22 cellular contexts compared by ENCODE assay signal in the genomic region with DNA sequence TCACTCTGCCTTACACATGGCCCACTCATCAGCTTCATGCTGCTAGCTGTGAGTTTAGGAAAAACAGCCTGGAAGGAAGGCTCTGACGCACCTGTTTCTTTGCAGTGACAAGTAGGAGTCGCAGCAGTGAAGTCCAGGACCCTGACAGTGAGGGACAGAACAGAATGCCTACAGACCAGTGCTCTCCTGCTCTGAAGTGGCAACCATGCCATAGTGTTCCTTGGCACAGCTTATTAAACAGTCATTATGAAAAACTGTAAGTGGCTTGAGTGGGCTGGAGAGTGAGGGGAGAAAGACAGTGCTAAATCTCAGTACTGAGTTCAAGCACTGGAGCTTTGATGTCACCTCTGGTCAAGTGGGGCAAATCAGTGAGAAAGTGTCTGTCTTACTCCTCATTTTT.
"Had no signal": no experiment of that assay in that cellular context is flagged by ENCODE, and none has a peak within 500 bp of the region (broad histone marks: within the 10 kb centered on the region; RNA-seq: fewer than 3 reads in every experiment).

No MANE protein-coding gene starts in this region.

- FAIRE-seq: frontal cortex had no signal

- H3K36me3 ChIP-seq: colonic mucosa, esophagus muscularis mucosa, left ventricle myocardium inferior, prostate gland had no signal

- H3K36me3 Mint-ChIP-seq: activated naive CD8-positive, alpha-beta T cell treated with anti-CD3 and anti-CD28 coated beads, Interleukin-2, amount 10 ng/mL, durations not matched to agents 7 days and 5 days; immature natural killer cell; natural killer cell; WTC11 had no signal

- H3K27me3 ChIP-seq: colonic mucosa, dorsolateral prefrontal cortex, esophagus muscularis mucosa, hepatocyte had no signal

- H3K4me3 Mint-ChIP-seq: activated naive CD8-positive, alpha-beta T cell treated with anti-CD3 and anti-CD28 coated beads, Interleukin-2, amount 10 ng/mL, durations not matched to agents 7 days and 5 days; activated T-cell treated with anti-CD3 and anti-CD28 coated beads, Interleukin-2, amount 50 U/mL, for 4 hours; immature natural killer cell; natural killer cell; WTC11 had no signal

- DNase-seq: activated CD8-positive, alpha-beta memory T cell treated with anti-CD3 and anti-CD28 coated beads, Interleukin-2, amount 50 U/mL, for 48 hours; activated naive CD4-positive, alpha-beta T cell treated with Interleukin-2 at 50 U/mL for 16 hours; activated naive CD8-positive, alpha-beta T cell treated with anti-CD3 and anti-CD28 coated beads, Interleukin-2, amount 10 ng/mL, durations not matched to agents 7 days and 5 days; activated T-cell treated with anti-CD3 and anti-CD28 coated beads, Interleukin-2, amount 50 U/mL, for 4 hours; amygdala; colonic mucosa; glutamatergic neuron; immature natural killer cell; kidney glomerular epithelial cell; left ventricle myocardium inferior; mammary epithelial cell; midbrain; natural killer cell; stimulated activated CD4-positive, alpha-beta T cell treated with anti-CD3 and anti-CD28 coated beads, Interleukin-4, amount 100 ng/mL, for 24 hours; stimulated activated naive CD8-positive, alpha-beta T cell treated with anti-CD3 and anti-CD28 coated beads, Interleukin-15, Interleukin-2, amounts not matched to agents 100 U/mL and 50 U/mL, for 24 hours; T-helper 9 cell had no signal

- H3K4me2 ChIP-seq: hepatocyte had no signal

- H3K4me1 ChIP-seq: colonic mucosa, left ventricle myocardium inferior, prostate gland had no signal

- H3K4me1 Mint-ChIP-seq: activated naive CD8-positive, alpha-beta T cell treated with anti-CD3 and anti-CD28 coated beads, Interleukin-2, amount 10 ng/mL, durations not matched to agents 7 days and 5 days; immature natural killer cell; natural killer cell had no signal

- H2AFZ ChIP-seq: hepatocyte had no signal

- H3K4me3 ChIP-seq: colonic mucosa, dorsolateral prefrontal cortex, esophagus muscularis mucosa, hepatocyte, left ventricle myocardium inferior, prostate gland had no signal

- H3K9me3 ChIP-seq: colonic mucosa, esophagus muscularis mucosa, left ventricle myocardium inferior, prostate gland had no signal

- H3K9me3 Mint-ChIP-seq: activated naive CD8-positive, alpha-beta T cell treated with anti-CD3 and anti-CD28 coated beads, Interleukin-2, amount 10 ng/mL, durations not matched to agents 7 days and 5 days; activated T-cell treated with anti-CD3 and anti-CD28 coated beads, Interleukin-2, amount 50 U/mL, for 4 hours; immature natural killer cell; natural killer cell had no signal

- H3K27ac ChIP-seq: colonic mucosa, esophagus muscularis mucosa, hepatocyte, left ventricle myocardium inferior, prostate gland had no signal

- H3K79me2 ChIP-seq: hepatocyte had no signal

- ATAC-seq: activated T-cell treated with anti-CD3 and anti-CD28 coated beads, Interleukin-2, amount 50 U/mL, for 4 hours; natural killer cell; stimulated activated naive CD8-positive, alpha-beta T cell treated with anti-CD3 and anti-CD28 coated beads, Interleukin-15, Interleukin-2, amounts not matched to agents 100 U/mL and 50 U/mL, for 24 hours; WTC11 had no signal

- H3K27ac Mint-ChIP-seq: activated naive CD8-positive, alpha-beta T cell treated with anti-CD3 and anti-CD28 coated beads, Interleukin-2, amount 10 ng/mL, durations not matched to agents 7 days and 5 days; immature natural killer cell; natural killer cell; WTC11 had no signal
